Comparison of ENCODE assay signal across 28 cellular contexts in genomic region chr1:167997037-167997575, GRCh38.
"Had no signal": no experiment of that assay in that cellular context is flagged by ENCODE, and none has a peak within 500 bp of the region (broad histone marks: within the 10 kb centered on the region; RNA-seq: fewer than 3 reads in every experiment).

No MANE protein-coding gene starts in this region.

- H3K27ac ChIP-seq: coronary artery, esophagus squamous epithelium, lower lobe of right lung, ovary, psoas muscle, thyroid gland, vagina had no signal

- H3K4me1 ChIP-seq: lower lobe of right lung, vagina had no signal

- H3K27me3 ChIP-seq: esophagus squamous epithelium, ovary, thyroid gland, vagina had no signal

- H3K4me3 ChIP-seq: coronary artery, esophagus squamous epithelium, lower lobe of right lung, mucosa of descending colon, ovary, psoas muscle, smooth muscle cell, thyroid gland, vagina had no signal

- ATAC-seq: lower lobe of right lung; mucosa of descending colon; naive thymus-derived CD8-positive, alpha-beta T cell; right cardiac atrium; stimulated activated naive CD8-positive, alpha-beta T cell treated with anti-CD3 and anti-CD28 coated beads, Interleukin-15, amount 100 ng/mL, for 72 hours had no signal

- H3K9me3 ChIP-seq: esophagus squamous epithelium, lower lobe of right lung, mucosa of descending colon, ovary, psoas muscle, thyroid gland, vagina had no signal

- DNase-seq: dermis blood vessel endothelial cell; effector memory CD4-positive, alpha-beta T cell; erythroblast; esophagus squamous epithelium; foreskin melanocyte; head of caudate nucleus; left ventricle myocardium superior; lower lobe of right lung; mucosa of descending colon; naive thymus-derived CD8-positive, alpha-beta T cell; occipital lobe; ovary; posterior cingulate gyrus; psoas muscle; right cardiac atrium; stimulated activated CD4-positive, alpha-beta T cell treated with anti-CD3 and anti-CD28 coated beads, Interleukin-12 subunit alpha, Interleukin-12 subunit beta, amount 100 ng/mL, for 4 hours; stimulated activated CD4-positive, alpha-beta T cell treated with anti-CD3 and anti-CD28 coated beads, Interleukin-1b, Interleukin-23, amount 100 ng/mL, for 48 hours; stimulated activated CD4-positive, alpha-beta T cell treated with anti-CD3 and anti-CD28 coated beads, Interleukin-4, amount 100 ng/mL, for 1 hour; stimulated activated CD8-positive, alpha-beta memory T cell treated with anti-CD3 and anti-CD28 coated beads, Interleukin-4, amount 100 ng/mL, for 48 hours; stimulated activated naive CD4-positive, alpha-beta T cell; stimulated activated naive CD8-positive, alpha-beta T cell treated with anti-CD3 and anti-CD28 coated beads, Interleukin-15, amount 100 ng/mL, for 72 hours; thyroid gland; trophoblast cell had no signal

- H3K36me3 ChIP-seq: ovary had no signal

- H3K4me2 ChIP-seq: smooth muscle cell had no signal

- FAIRE-seq: endothelial cell of umbilical vein, keratinocyte had no signal
